ENCODE assay signal across 3 cellular contexts in genomic region chr9:133999866-134000265, GRCh38.
A peak's percentile ranks its signal among the peaks of the same experiment; 100 is the strongest.
TF ChIP-seq lines count a peak whose summit lies in the region.

No MANE protein-coding gene starts in this region.

TF ChIP-seq in HepG2, 621 proteins besides CTCF, POLR2A, EP300 and RAD21:
- TF ChIP-seq STAG1 (CRISPR knock-in tag; IDR thresholded peaks at IDR 0.05), result peak; percentile 43
- TF ChIP-seq, protein P1, sequence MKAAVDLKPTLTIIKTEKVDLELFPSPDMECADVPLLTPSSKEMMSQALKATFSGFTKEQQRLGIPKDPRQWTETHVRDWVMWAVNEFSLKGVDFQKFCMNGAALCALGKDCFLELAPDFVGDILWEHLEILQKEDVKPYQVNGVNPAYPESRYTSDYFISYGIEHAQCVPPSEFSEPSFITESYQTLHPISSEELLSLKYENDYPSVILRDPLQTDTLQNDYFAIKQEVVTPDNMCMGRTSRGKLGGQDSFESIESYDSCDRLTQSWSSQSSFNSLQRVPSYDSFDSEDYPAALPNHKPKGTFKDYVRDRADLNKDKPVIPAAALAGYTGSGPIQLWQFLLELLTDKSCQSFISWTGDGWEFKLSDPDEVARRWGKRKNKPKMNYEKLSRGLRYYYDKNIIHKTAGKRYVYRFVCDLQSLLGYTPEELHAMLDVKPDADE (CRISPR knock-in tag; IDR thresholded peaks at IDR 0.05), result no peak
- peak; percentile 11; the same call in 1 of the 2 replicates for TF ChIP-seq ZNF687 (CRISPR knock-in tag; IDR thresholded peaks at IDR 0.05)
- no peak for TF ChIP-seq ZNF382 (CRISPR knock-in tag; IDR thresholded peaks at IDR 0.05; ENCODE audit: borderline replicate concordance)
- TF ChIP-seq ZNF720 (CRISPR knock-in tag; IDR thresholded peaks at IDR 0.05), result no peak
- TF ChIP-seq HNRNPL (IDR thresholded peaks at IDR 0.05; ENCODE audit: low read depth, low read length), result 0 out of 2 replicates have a peak, but pooled peaks have one; percentile 15
- TF ChIP-seq ZNF207 (IDR thresholded peaks at IDR 0.05; ENCODE audit: borderline replicate concordance), result 0 out of 2 replicates have a peak, but pooled peaks have one; percentile 14
- no peak for TF ChIP-seq ZNF768 (CRISPR knock-in tag; IDR thresholded peaks at IDR 0.05)
- TF ChIP-seq ADNP (CRISPR knock-in tag; IDR thresholded peaks at IDR 0.05), result no peak
- TF ChIP-seq, protein P2, sequence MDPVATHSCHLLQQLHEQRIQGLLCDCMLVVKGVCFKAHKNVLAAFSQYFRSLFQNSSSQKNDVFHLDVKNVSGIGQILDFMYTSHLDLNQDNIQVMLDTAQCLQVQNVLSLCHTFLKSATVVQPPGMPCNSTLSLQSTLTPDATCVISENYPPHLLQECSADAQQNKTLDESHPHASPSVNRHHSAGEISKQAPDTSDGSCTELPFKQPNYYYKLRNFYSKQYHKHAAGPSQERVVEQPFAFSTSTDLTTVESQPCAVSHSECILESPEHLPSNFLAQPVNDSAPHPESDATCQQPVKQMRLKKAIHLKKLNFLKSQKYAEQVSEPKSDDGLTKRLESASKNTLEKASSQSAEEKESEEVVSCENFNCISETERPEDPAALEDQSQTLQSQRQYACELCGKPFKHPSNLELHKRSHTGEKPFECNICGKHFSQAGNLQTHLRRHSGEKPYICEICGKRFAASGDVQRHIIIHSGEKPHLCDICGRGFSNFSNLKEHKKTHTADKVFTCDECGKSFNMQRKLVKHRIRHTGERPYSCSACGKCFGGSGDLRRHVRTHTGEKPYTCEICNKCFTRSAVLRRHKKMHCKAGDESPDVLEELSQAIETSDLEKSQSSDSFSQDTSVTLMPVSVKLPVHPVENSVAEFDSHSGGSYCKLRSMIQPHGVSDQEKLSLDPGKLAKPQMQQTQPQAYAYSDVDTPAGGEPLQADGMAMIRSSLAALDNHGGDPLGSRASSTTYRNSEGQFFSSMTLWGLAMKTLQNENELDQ (CRISPR knock-in tag; IDR thresholded peaks at IDR 0.05; ENCODE audit: borderline replicate concordance), result no peak

TF ChIP-seq in H1, 55 proteins besides CTCF, POLR2A, EP300 and RAD21:
- no peak for TF ChIP-seq CHD1 (IDR thresholded peaks at IDR 0.05; ENCODE audit: low read depth, low read length)
- no peak for TF ChIP-seq TEAD4 (IDR thresholded peaks at IDR 0.05; ENCODE audit: low read depth, low read length)
- no peak for TF ChIP-seq FOSL1 (IDR thresholded peaks at IDR 0.05; ENCODE audit: insufficient read depth, low read depth, low read length)
- no peak for TF ChIP-seq JUN (IDR thresholded peaks at IDR 0.05; ENCODE audit: low read depth, low read length)
- no peak for TF ChIP-seq ATF3 (IDR thresholded peaks at IDR 0.05; ENCODE audit: insufficient read depth, low read depth, low read length)
- TF ChIP-seq HDAC2 (IDR thresholded peaks at IDR 0.05; ENCODE audit: borderline replicate concordance in 1 of 2, low read depth in 2 of 2, low read length in 2 of 2), result no peak

TF ChIP-seq in SK-N-SH treated with all-trans-retinoic acid at 6 μM for 48 hours, 23 proteins besides CTCF, POLR2A, EP300 and RAD21:
- TF ChIP-seq, protein P3, sequence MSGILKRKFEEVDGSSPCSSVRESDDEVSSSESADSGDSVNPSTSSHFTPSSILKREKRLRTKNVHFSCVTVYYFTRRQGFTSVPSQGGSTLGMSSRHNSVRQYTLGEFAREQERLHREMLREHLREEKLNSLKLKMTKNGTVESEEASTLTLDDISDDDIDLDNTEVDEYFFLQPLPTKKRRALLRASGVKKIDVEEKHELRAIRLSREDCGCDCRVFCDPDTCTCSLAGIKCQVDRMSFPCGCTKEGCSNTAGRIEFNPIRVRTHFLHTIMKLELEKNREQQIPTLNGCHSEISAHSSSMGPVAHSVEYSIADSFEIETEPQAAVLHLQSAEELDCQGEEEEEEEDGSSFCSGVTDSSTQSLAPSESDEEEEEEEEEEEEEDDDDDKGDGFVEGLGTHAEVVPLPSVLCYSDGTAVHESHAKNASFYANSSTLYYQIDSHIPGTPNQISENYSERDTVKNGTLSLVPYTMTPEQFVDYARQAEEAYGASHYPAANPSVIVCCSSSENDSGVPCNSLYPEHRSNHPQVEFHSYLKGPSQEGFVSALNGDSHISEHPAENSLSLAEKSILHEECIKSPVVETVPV (CRISPR knock-in tag; IDR thresholded peaks at IDR 0.05), result no peak
- TF ChIP-seq TOX (CRISPR knock-in tag; IDR thresholded peaks at IDR 0.05; ENCODE audit: borderline replicate concordance) (no peak), SNAI2 (CRISPR knock-in tag; IDR thresholded peaks at IDR 0.05) (no peak), TCF4 (CRISPR knock-in tag; IDR thresholded peaks at IDR 0.05; ENCODE audit: borderline replicate concordance) (no peak), PATZ1 (CRISPR knock-in tag; IDR thresholded peaks at IDR 0.05; ENCODE audit: borderline replicate concordance) (no peak), BACH2 (CRISPR knock-in tag; IDR thresholded peaks at IDR 0.05; ENCODE audit: borderline replicate concordance) (no peak), ZC3H10 (CRISPR knock-in tag; IDR thresholded peaks at IDR 0.05) (no peak), GLIS3 (CRISPR knock-in tag; IDR thresholded peaks at IDR 0.05) (no peak), ZFP3 (CRISPR knock-in tag; IDR thresholded peaks at IDR 0.05) (no peak), RARB (CRISPR knock-in tag; IDR thresholded peaks at IDR 0.05) (no peak), POU6F1 (CRISPR knock-in tag; IDR thresholded peaks at IDR 0.05; ENCODE audit: borderline replicate concordance, low read depth) (no peak), CSDC2 (CRISPR knock-in tag; IDR thresholded peaks at IDR 0.05) (no peak), ZNF565 (CRISPR knock-in tag; conservative IDR thresholded peaks at IDR 0.05; ENCODE audit: low read depth) (no peak)
- TF ChIP-seq, protein P4, sequence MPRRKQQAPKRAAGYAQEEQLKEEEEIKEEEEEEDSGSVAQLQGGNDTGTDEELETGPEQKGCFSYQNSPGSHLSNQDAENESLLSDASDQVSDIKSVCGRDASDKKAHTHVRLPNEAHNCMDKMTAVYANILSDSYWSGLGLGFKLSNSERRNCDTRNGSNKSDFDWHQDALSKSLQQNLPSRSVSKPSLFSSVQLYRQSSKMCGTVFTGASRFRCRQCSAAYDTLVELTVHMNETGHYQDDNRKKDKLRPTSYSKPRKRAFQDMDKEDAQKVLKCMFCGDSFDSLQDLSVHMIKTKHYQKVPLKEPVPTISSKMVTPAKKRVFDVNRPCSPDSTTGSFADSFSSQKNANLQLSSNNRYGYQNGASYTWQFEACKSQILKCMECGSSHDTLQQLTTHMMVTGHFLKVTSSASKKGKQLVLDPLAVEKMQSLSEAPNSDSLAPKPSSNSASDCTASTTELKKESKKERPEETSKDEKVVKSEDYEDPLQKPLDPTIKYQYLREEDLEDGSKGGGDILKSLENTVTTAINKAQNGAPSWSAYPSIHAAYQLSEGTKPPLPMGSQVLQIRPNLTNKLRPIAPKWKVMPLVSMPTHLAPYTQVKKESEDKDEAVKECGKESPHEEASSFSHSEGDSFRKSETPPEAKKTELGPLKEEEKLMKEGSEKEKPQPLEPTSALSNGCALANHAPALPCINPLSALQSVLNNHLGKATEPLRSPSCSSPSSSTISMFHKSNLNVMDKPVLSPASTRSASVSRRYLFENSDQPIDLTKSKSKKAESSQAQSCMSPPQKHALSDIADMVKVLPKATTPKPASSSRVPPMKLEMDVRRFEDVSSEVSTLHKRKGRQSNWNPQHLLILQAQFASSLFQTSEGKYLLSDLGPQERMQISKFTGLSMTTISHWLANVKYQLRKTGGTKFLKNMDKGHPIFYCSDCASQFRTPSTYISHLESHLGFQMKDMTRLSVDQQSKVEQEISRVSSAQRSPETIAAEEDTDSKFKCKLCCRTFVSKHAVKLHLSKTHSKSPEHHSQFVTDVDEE (CRISPR knock-in tag; IDR thresholded peaks at IDR 0.05), result no peak
- TF ChIP-seq, protein P5, sequence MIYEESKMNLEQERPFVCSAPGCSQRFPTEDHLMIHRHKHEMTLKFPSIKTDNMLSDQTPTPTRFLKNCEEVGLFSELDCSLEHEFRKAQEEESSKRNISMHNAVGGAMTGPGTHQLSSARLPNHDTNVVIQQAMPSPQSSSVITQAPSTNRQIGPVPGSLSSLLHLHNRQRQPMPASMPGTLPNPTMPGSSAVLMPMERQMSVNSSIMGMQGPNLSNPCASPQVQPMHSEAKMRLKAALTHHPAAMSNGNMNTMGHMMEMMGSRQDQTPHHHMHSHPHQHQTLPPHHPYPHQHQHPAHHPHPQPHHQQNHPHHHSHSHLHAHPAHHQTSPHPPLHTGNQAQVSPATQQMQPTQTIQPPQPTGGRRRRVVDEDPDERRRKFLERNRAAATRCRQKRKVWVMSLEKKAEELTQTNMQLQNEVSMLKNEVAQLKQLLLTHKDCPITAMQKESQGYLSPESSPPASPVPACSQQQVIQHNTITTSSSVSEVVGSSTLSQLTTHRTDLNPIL (CRISPR knock-in tag; IDR thresholded peaks at IDR 0.05; ENCODE audit: low read depth), result no peak
